14 cellular contexts compared by ENCODE assay signal in the genomic region with DNA sequence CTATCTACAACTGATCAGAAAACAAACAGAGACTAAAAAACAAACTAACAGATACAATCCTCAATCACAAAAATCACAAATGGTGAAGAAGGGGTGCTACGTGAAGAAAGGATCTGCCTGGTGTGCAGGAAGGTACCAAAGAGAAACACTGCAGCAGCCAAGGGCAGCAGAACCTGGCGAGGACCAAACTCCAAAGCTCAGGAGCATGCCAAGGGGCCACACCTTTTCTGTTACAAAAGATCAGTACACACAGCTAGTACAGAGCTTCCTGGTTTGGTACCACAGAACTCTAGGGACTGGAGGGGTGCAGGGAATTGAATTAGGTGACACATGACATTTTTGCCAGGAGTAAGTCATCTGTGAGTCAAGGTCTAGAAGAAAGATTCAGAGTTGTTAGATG.
DNase-seq lines count a peak whose midpoint lies in the region; ATAC-seq and TF ChIP-seq lines count a peak whose summit lies in the region.
"Had no signal": no experiment of that assay in that cellular context is flagged by ENCODE, and none has a peak within 500 bp of the region (broad histone marks: within the 10 kb centered on the region; RNA-seq: fewer than 3 reads in every experiment).

No MANE protein-coding gene starts in this region.

- no peaks in the 10 kb centered on the region for H3K9me3 ChIP-seq in mucosa of descending colon
- peaks cover 3 to 4% of the 10 kb centered on the region in 2 donors for H3K9me3 ChIP-seq in transverse colon
- H3K9me3 ChIP-seq in esophagus muscularis mucosa: peaks cover 0 to 11% (median 3%) of the 10 kb centered on the region in 4 donors

- H3K27me3 Mint-ChIP-seq in chondrocyte (ENCODE audit: low read depth): no peaks in the 10 kb centered on the region
- H3K27me3 Mint-ChIP-seq: CD4-positive, alpha-beta memory T cell had no signal

- H3K9me3 Mint-ChIP-seq in chondrocyte (ENCODE audit: low read depth): peaks cover 15% of the 10 kb centered on the region

- DNase-seq in chondrocyte (ENCODE audit: low spot score) (peak; percentile 38), mucosa of descending colon (peak in 2 of 3 donors; percentile 57 to 64), transverse colon (peak; percentile 60), esophagus muscularis mucosa (ENCODE audit: extremely low spot score) (no peak), GF-D8 (lab: John Stamatoyannopoulos, UW) (no peak)
- DNase-seq in stimulated activated CD4-positive, alpha-beta T cell treated with anti-CD3 and anti-CD28 coated beads, Interleukin-2, amount 100 ng/mL, for 48 hours: no peak
- DNase-seq: C1 segment of cervical spinal cord; Calu3; CD4-positive, alpha-beta memory T cell; COR-L47; DMS79 treated with DMSO at 0.1 percent for 48 hours; GM23248; H7; HCEC 1CT had no signal

- 45 to 64% methylated on average over 2 of the region's 2 CpGs for WGBS in transverse colon (ENCODE audit: low coverage in 1 of 2), 2 donors
- 70% methylated on average over 2 of the region's 2 CpGs for WGBS in esophagus muscularis mucosa

- TF ChIP-seq POLR2A in transverse colon (IDR thresholded peaks at IDR 0.05): no peak
- TF ChIP-seq POLR2A in esophagus muscularis mucosa (IDR thresholded peaks at IDR 0.05; ENCODE audit: low read depth): no peak

- no peaks in the 10 kb centered on the region for H3K4me1 Mint-ChIP-seq in chondrocyte (ENCODE audit: low read depth)
- H3K4me1 Mint-ChIP-seq: CD4-positive, alpha-beta memory T cell had no signal

- H3K27ac Mint-ChIP-seq in chondrocyte (ENCODE audit: unreplicated experiment): no peak overlapping the region
- H3K27ac Mint-ChIP-seq: CD4-positive, alpha-beta memory T cell had no signal

- in situ Hi-C loops in transverse colon (cut with MboI; ENCODE audit: low pct_ligation_motif_present in 1 of 4, low pct_unique_long_range_greater_than_20kb in 1 of 4, low sequenced_read_pairs in 3 of 4): no loop called here

- no peaks in the 10 kb centered on the region for H3K27me3 ChIP-seq in transverse colon
- no peaks in the 10 kb centered on the region for H3K27me3 ChIP-seq in esophagus muscularis mucosa

- no peaks in the 10 kb centered on the region for H3K36me3 ChIP-seq in mucosa of descending colon (ENCODE audit: low read depth)
- H3K36me3 ChIP-seq in transverse colon: no peaks in the 10 kb centered on the region
- no peaks in the 10 kb centered on the region for H3K36me3 ChIP-seq in esophagus muscularis mucosa

- intact Hi-C loops in mucosa of descending colon (cut with DNase I, micrococcal nuclease) (no loop called here), transverse colon (cut with DNase I; ENCODE audit: low total_unique reads) (no loop called here), esophagus muscularis mucosa (cut with DNase I) (no loop called here)

- H3K4me3 Mint-ChIP-seq in chondrocyte (ENCODE audit: unreplicated experiment): no peak overlapping the region
- H3K4me3 Mint-ChIP-seq: CD4-positive, alpha-beta memory T cell had no signal

- ATAC-seq in mucosa of descending colon: peak; percentile 85

- no peaks in the 10 kb centered on the region for H3K36me3 Mint-ChIP-seq in chondrocyte (ENCODE audit: low read depth)
- H3K36me3 Mint-ChIP-seq: CD4-positive, alpha-beta memory T cell had no signal

- TF ChIP-seq CTCF in chondrocyte (IDR thresholded peaks at IDR 0.05) (no peak), mucosa of descending colon (IDR thresholded peaks at IDR 0.05) (no peak), transverse colon (IDR thresholded peaks at IDR 0.05) (no peak), esophagus muscularis mucosa (IDR thresholded peaks at IDR 0.05) (no peak)

- no peak for TF ChIP-seq EP300 in transverse colon (IDR thresholded peaks at IDR 0.05; ENCODE audit: low read depth)
- no peak for TF ChIP-seq EP300 in esophagus muscularis mucosa (IDR thresholded peaks at IDR 0.05)

- H3K4me1 ChIP-seq in mucosa of descending colon (ENCODE audit: low read depth) (no peaks in the 10 kb centered on the region), transverse colon (peaks cover 0 to 10% (median 2%) of the 10 kb centered on the region in 4 donors), esophagus muscularis mucosa (no peaks in the 10 kb centered on the region)

- H3K27ac ChIP-seq in transverse colon: peak overlapping the region; percentile 13 to 60 (median 42)
- H3K27ac ChIP-seq in esophagus muscularis mucosa (replicated peaks in 1 of 4): no peak overlapping the region
- H3K27ac ChIP-seq: GM23248 had no signal

- H3K4me3 ChIP-seq in mucosa of descending colon (no peak overlapping the region), transverse colon (no peak overlapping the region), esophagus muscularis mucosa (no peak overlapping the region)
- H3K4me3 ChIP-seq: GM23248 had no signal

Comparison
In these comparisons a context has a peak if more than half of its experiments do, and no peak if none do; other contexts are left out.
1. DNase-seq: peak in chondrocyte (single experiment), mucosa of descending colon (2 of 3) and transverse colon (single experiment); none in esophagus muscularis mucosa (single experiment), stimulated activated CD4-positive, alpha-beta T cell treated with anti-CD3 and anti-CD28 coated beads, Interleukin-2, amount 100 ng/mL, for 48 hours (0 of 2) and GF-D8 (single experiment).
2. H3K27ac ChIP-seq: peak in transverse colon (4 of 4); none in esophagus muscularis mucosa (0 of 4).